ENCODE assay signal across 2 cellular contexts in genomic region chr2:96541326-96541725, GRCh38.
TF ChIP-seq lines count a peak whose summit lies in the region.

No MANE protein-coding gene starts in this region.

TF ChIP-seq in SK-N-SH, 30 proteins besides CTCF, POLR2A, EP300 and RAD21 (continued from another document):
- TF ChIP-seq EZH2phosphoT487 (IDR thresholded peaks at IDR 0.05; ENCODE audit: borderline replicate concordance, low read depth) (no peak), MEF2A (IDR thresholded peaks at IDR 0.05; ENCODE audit: borderline replicate concordance, low read depth) (no peak), TCF12 (IDR thresholded peaks at IDR 0.05) (no peak), SIN3A (IDR thresholded peaks at IDR 0.05; ENCODE audit: borderline replicate concordance, low read depth, low read length) (no peak)
- TF ChIP-seq, protein P1, sequence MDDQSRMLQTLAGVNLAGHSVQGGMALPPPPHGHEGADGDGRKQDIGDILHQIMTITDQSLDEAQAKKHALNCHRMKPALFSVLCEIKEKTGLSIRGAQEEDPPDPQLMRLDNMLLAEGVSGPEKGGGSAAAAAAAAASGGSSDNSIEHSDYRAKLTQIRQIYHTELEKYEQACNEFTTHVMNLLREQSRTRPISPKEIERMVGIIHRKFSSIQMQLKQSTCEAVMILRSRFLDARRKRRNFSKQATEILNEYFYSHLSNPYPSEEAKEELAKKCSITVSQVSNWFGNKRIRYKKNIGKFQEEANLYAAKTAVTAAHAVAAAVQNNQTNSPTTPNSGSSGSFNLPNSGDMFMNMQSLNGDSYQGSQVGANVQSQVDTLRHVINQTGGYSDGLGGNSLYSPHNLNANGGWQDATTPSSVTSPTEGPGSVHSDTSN (IDR thresholded peaks at IDR 0.05), result no peak
- TF ChIP-seq, protein P2, sequence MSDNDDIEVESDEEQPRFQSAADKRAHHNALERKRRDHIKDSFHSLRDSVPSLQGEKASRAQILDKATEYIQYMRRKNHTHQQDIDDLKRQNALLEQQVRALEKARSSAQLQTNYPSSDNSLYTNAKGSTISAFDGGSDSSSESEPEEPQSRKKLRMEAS (IDR thresholded peaks at IDR 0.05; ENCODE audit: low read depth), result no peak
TF ChIP-seq in SK-N-SH: peak in this region for 0.

TF ChIP-seq in SK-N-SH treated with all-trans-retinoic acid at 6 μM for 48 hours, 23 proteins besides CTCF, POLR2A, EP300 and RAD21 (continued from another document):
- TF ChIP-seq ZNF70 (CRISPR knock-in tag; IDR thresholded peaks at IDR 0.05) (no peak), CSDC2 (CRISPR knock-in tag; IDR thresholded peaks at IDR 0.05) (no peak), PPARA (CRISPR knock-in tag; IDR thresholded peaks at IDR 0.05; ENCODE audit: borderline replicate concordance) (no peak), ZFP3 (CRISPR knock-in tag; IDR thresholded peaks at IDR 0.05) (no peak), ZNF565 (CRISPR knock-in tag; conservative IDR thresholded peaks at IDR 0.05; ENCODE audit: low read depth) (no peak), ISL1 (CRISPR knock-in tag; IDR thresholded peaks at IDR 0.05) (no peak), OSR1 (CRISPR knock-in tag; IDR thresholded peaks at IDR 0.05) (no peak), ZFP30 (CRISPR knock-in tag; IDR thresholded peaks at IDR 0.05) (no peak), RARB (CRISPR knock-in tag; IDR thresholded peaks at IDR 0.05) (no peak), POU6F1 (CRISPR knock-in tag; IDR thresholded peaks at IDR 0.05; ENCODE audit: borderline replicate concordance, low read depth) (no peak), CREB5 (CRISPR knock-in tag; IDR thresholded peaks at IDR 0.05; ENCODE audit: low read depth) (no peak), ZNF8 (CRISPR knock-in tag; IDR thresholded peaks at IDR 0.05) (no peak)
- TF ChIP-seq, protein P3, sequence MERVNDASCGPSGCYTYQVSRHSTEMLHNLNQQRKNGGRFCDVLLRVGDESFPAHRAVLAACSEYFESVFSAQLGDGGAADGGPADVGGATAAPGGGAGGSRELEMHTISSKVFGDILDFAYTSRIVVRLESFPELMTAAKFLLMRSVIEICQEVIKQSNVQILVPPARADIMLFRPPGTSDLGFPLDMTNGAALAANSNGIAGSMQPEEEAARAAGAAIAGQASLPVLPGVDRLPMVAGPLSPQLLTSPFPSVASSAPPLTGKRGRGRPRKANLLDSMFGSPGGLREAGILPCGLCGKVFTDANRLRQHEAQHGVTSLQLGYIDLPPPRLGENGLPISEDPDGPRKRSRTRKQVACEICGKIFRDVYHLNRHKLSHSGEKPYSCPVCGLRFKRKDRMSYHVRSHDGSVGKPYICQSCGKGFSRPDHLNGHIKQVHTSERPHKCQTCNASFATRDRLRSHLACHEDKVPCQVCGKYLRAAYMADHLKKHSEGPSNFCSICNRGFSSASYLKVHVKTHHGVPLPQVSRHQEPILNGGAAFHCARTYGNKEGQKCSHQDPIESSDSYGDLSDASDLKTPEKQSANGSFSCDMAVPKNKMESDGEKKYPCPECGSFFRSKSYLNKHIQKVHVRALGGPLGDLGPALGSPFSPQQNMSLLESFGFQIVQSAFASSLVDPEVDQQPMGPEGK (CRISPR knock-in tag; IDR thresholded peaks at IDR 0.05; ENCODE audit: borderline replicate concordance), result no peak
